ENCODE assay signal across 6 cellular contexts in the genomic region with DNA sequence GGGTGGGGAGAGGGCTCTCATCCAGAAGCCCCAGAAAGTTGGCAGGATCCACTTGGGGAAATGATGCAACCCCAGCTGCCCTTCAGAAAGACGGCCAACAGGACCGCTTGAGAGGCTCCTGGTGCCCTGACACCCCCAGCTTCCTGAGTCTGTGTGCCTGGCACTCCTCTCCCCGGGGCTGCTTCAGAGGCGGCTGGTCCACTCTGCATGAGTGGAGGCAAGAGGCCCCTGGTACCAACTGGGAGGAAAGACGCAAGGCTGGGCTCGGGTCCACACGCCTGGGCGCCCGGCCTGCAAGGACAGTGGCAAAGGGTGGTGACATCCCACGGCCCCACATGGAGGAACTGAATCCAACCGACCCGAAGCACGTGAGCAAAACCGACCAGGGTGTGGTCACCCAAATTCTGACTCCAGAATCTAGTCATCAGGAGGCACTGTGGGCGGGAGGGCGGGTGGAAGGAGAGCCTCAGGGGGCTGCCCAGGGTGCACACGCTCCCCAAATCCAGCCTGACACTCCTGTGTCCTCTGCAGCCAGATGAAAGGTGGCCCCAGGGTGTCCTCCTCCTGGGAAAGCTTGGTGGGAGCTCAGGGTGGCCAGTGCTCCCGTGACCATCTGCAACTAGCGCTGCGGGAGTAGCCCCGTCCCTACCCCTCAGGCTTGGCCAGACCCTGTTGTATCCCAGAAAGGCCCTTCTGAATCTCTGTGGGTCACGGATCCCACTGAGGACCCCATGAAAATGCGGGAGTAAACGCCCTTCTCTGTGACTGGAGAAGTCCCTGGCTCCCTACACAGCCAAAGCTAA. TPM values are rescaled to one million over a fixed set of nuclear protein-coding genes. Genes with fewer than 3 reads are reported as not detected.
A peak's percentile ranks its signal among the peaks of the same experiment; 100 is the strongest.
DNase-seq lines count a peak whose midpoint lies in the region; FAIRE-seq and TF ChIP-seq lines count a peak whose summit lies in the region.

No MANE protein-coding gene starts in this region.

- peaks cover 37 to 63% of the 10 kb centered on the region in 2 experiments for H3K36me3 ChIP-seq in mesenchymal stem cell (ENCODE audit: control insufficient read depth in 1 of 2, insufficient read depth in 2 of 2, low read depth in 1 of 2, low read length in 2 of 2)

- H3K9ac ChIP-seq in mesenchymal stem cell (ENCODE audit: low read length) = peak overlapping the region; percentile 100

- no peak overlapping the region for H3K18ac ChIP-seq in mesenchymal stem cell (ENCODE audit: low read depth in 1 of 2, low read length in 2 of 2)

- no peak overlapping the region for H3K4me2 ChIP-seq in mesenchymal stem cell (ENCODE audit: low read length, poor library complexity, severe bottlenecking)

- no peak overlapping the region for H2BK15ac ChIP-seq in mesenchymal stem cell (ENCODE audit: low read depth, poor library complexity, severe bottlenecking)

- no peak for FAIRE-seq in GM12891 (lab: Jason Lieb, UNC)

- no peaks in the 10 kb centered on the region for H3K27me3 Mint-ChIP-seq in activated naive CD8-positive, alpha-beta T cell
- H3K27me3 Mint-ChIP-seq in endothelial cell (ENCODE audit: unreplicated experiment) = peaks cover 7% of the 10 kb centered on the region

- H3K4me3 ChIP-seq in mesenchymal stem cell (ENCODE audit: insufficient read depth in 1 of 2, low read depth in 1 of 2, low read length in 2 of 2) = peak overlapping the region in 1 of 2 experiments; percentile 86

- peaks cover 26% of the 10 kb centered on the region for H3K4me1 Mint-ChIP-seq in activated naive CD8-positive, alpha-beta T cell (ENCODE audit: low read depth)
- H3K4me1 Mint-ChIP-seq in endothelial cell (ENCODE audit: unreplicated experiment) = peaks cover 14% of the 10 kb centered on the region

- TF ChIP-seq CTCF in endothelial cell (IDR thresholded peaks at IDR 0.05; ENCODE audit: unreplicated experiment) = no peak

- peak overlapping the region; percentile 12 for H4K91ac ChIP-seq in mesenchymal stem cell (ENCODE audit: low read length)

- H4K8ac ChIP-seq in mesenchymal stem cell (ENCODE audit: low read length) = peak overlapping the region; percentile 49

- no peak overlapping the region for H2BK120ac ChIP-seq in mesenchymal stem cell (ENCODE audit: low read depth, low read length)

- peaks cover 30% of the 10 kb centered on the region for H3K4me1 ChIP-seq in mesenchymal stem cell (ENCODE audit: control insufficient read depth, insufficient read depth, low read depth, low read length)

- H3K36me3 Mint-ChIP-seq in activated naive CD8-positive, alpha-beta T cell = no peaks in the 10 kb centered on the region
- peaks cover under 1% of the 10 kb centered on the region for H3K36me3 Mint-ChIP-seq in endothelial cell (ENCODE audit: low read depth, unreplicated experiment)

- H2BK12ac ChIP-seq in mesenchymal stem cell (ENCODE audit: low read length in 2 of 2) = no peak overlapping the region

- H3K4me3 Mint-ChIP-seq in activated naive CD8-positive, alpha-beta T cell = peak overlapping the region; percentile 40
- no peak overlapping the region for H3K4me3 Mint-ChIP-seq in endothelial cell (ENCODE audit: unreplicated experiment)

- H3K14ac ChIP-seq in mesenchymal stem cell (ENCODE audit: low read length in 2 of 2) = no peak overlapping the region

- no peak overlapping the region for H2AFZ ChIP-seq in mesenchymal stem cell (ENCODE audit: low read depth, low read length)

- H3K4ac ChIP-seq in mesenchymal stem cell (ENCODE audit: low read depth in 1 of 2, low read length in 2 of 2) = no peak overlapping the region

- H3K9me3 Mint-ChIP-seq in activated naive CD8-positive, alpha-beta T cell (ENCODE audit: low read depth) = no peaks in the 10 kb centered on the region
- H3K9me3 Mint-ChIP-seq in endothelial cell (ENCODE audit: unreplicated experiment) = no peaks in the 10 kb centered on the region

- 95% methylated on average over 24 of the region's 24 CpGs for WGBS in mesenchymal stem cell

- no peak for TF ChIP-seq POLR2A in GM12891 (IDR thresholded peaks at IDR 0.05; ENCODE audit: low read depth, low read length)

- no peaks in the 10 kb centered on the region for H3K9me3 ChIP-seq in mesenchymal stem cell (ENCODE audit: control insufficient read depth, low read length)

- H3K79me1 ChIP-seq in mesenchymal stem cell (replicated peaks; ENCODE audit: low read length, poor library complexity, severe bottlenecking) = peaks cover 55% of the 10 kb centered on the region

- no peaks in the 10 kb centered on the region for H3K27me3 ChIP-seq in mesenchymal stem cell (ENCODE audit: control insufficient read depth in 1 of 2, insufficient read depth in 1 of 2, low read length in 2 of 2)

- DNase-seq in GM12891 (ENCODE audit: insufficient read length, low spot score) (peak; percentile 82), mesenchymal stem cell (no peak), endothelial cell (ENCODE audit: low spot score) (no peak), NCI-H1092 (lab: John Stamatoyannopoulos, UW) (no peak), DMS 273 treated with DMSO at 0.1 percent for 48 hours (lab: John Stamatoyannopoulos, UW) (no peak)

- no peak overlapping the region for H2BK5ac ChIP-seq in mesenchymal stem cell (ENCODE audit: low read depth, low read length, poor library complexity, severe bottlenecking)

- H3K27ac Mint-ChIP-seq in activated naive CD8-positive, alpha-beta T cell = peak overlapping the region; percentile 10
- no peak overlapping the region for H3K27ac Mint-ChIP-seq in endothelial cell (ENCODE audit: unreplicated experiment)

- no peak overlapping the region for H3K23ac ChIP-seq in mesenchymal stem cell (ENCODE audit: low read length in 2 of 2)

- H2AK5ac ChIP-seq in mesenchymal stem cell (ENCODE audit: low read length, severe bottlenecking) = no peak overlapping the region

- H3K27ac ChIP-seq in mesenchymal stem cell (ENCODE audit: low read length, poor library complexity, severe bottlenecking) = no peak overlapping the region

TF ChIP-seq in GM12891, 5 proteins besides CTCF, POLR2A, EP300 and RAD21:
- TF ChIP-seq PAX5 (IDR thresholded peaks at IDR 0.05; ENCODE audit: insufficient read depth, low read length, severe bottlenecking) = no peak
- peak; percentile 73 for TF ChIP-seq SPI1 (IDR thresholded peaks at IDR 0.05; ENCODE audit: low read depth, low read length)

RNA-seq across cellular contexts. Expression of a gene that starts 3.7 kb away (rescaled TPM):
- 81.8 TPM for polyA plus RNA-seq in GM12891 (2012; ENCODE audit: low read depth, missing spikeins)
- polyA plus RNA-seq in mesenchymal stem cell (2013, experiment 1 of 2) = 114 TPM
- polyA plus RNA-seq in mesenchymal stem cell (2013, experiment 2 of 2) = 114 TPM
- total RNA-seq in endothelial cell (ENCODE audit: unreplicated experiment) = 61.1 TPM

RNA-seq across cellular contexts. Expression of a gene that starts 32.0 kb away (rescaled TPM):
- 19.9 TPM for polyA plus RNA-seq in GM12891 (2012; ENCODE audit: low read depth, missing spikeins)
- polyA plus RNA-seq in mesenchymal stem cell (2013, experiment 1 of 2) = 41.9 TPM
- 42.6 TPM for polyA plus RNA-seq in mesenchymal stem cell (2013, experiment 2 of 2)
- total RNA-seq in endothelial cell (ENCODE audit: unreplicated experiment) = 92.4 TPM

RNA-seq across cellular contexts. Expression of a gene that starts 33.9 kb away (rescaled TPM):
- polyA plus RNA-seq in GM12891 (2012; ENCODE audit: low read depth, missing spikeins) = 0.49 TPM
- polyA plus RNA-seq in mesenchymal stem cell (2013, experiment 1 of 2) = 1.2 TPM
- polyA plus RNA-seq in mesenchymal stem cell (2013, experiment 2 of 2) = 1.2 TPM
- total RNA-seq in endothelial cell (ENCODE audit: unreplicated experiment) = 2.6 TPM

RNA-seq across cellular contexts. Expression of a gene that starts 53.3 kb away (rescaled TPM):
- 7.6 TPM for polyA plus RNA-seq in GM12891 (2012; ENCODE audit: low read depth, missing spikeins)
- 25.0 TPM for polyA plus RNA-seq in mesenchymal stem cell (2013, experiment 1 of 2)
- polyA plus RNA-seq in mesenchymal stem cell (2013, experiment 2 of 2) = 26.7 TPM
- total RNA-seq in endothelial cell (ENCODE audit: unreplicated experiment) = 46.4 TPM

RNA-seq across cellular contexts. Expression of a gene that starts 57.2 kb away (rescaled TPM):
- 3.6 TPM for polyA plus RNA-seq in GM12891 (2012; ENCODE audit: low read depth, missing spikeins)
- polyA plus RNA-seq in mesenchymal stem cell (2013, experiment 1 of 2) = 0.46 TPM
- 0.67 TPM for polyA plus RNA-seq in mesenchymal stem cell (2013, experiment 2 of 2)
- 4.2 TPM for total RNA-seq in endothelial cell (ENCODE audit: unreplicated experiment)
